In genomic region chr2:191217580-191217979, GRCh38 we compare ENCODE assay signal across 12 cellular contexts. TPM values are rescaled to one million over a fixed set of nuclear protein-coding genes. Genes with fewer than 3 reads are reported as not detected.
A peak's percentile ranks its signal among the peaks of the same experiment; 100 is the strongest.
DNase-seq lines count a peak whose midpoint lies in the region; ATAC-seq and TF ChIP-seq lines count a peak whose summit lies in the region.
"Had no signal": no experiment of that assay in that cellular context is flagged by ENCODE, and none has a peak within 500 bp of the region (broad histone marks: within the 10 kb centered on the region; RNA-seq: fewer than 3 reads in every experiment).

No MANE protein-coding gene starts in this region.

- no peaks in the 10 kb centered on the region; the same call in 1 of the 2 replicates for H3K9me3 ChIP-seq in PC-9 (ENCODE audit: insufficient read depth, low read depth)
- H3K9me3 ChIP-seq: gastroesophageal sphincter, uterus had no signal

- no peaks in the 10 kb centered on the region; the same call in 1 of the 2 replicates for H3K9me2 ChIP-seq in PC-9 (ENCODE audit: insufficient read depth)

- H3K4me2 ChIP-seq in PC-9: peak overlapping the region; percentile 43; the same call in 1 of the 2 replicates

- no peaks in the 10 kb centered on the region for H3K27me3 Mint-ChIP-seq in osteocyte (ENCODE audit: unreplicated experiment)
- H3K27me3 Mint-ChIP-seq in Calu3 (ENCODE audit: unreplicated experiment): no peaks in the 10 kb centered on the region
- H3K27me3 Mint-ChIP-seq: activated naive CD8-positive, alpha-beta T cell treated with anti-CD3 and anti-CD28 coated beads for 36 hours had no signal

- H3K27ac Mint-ChIP-seq in osteocyte (ENCODE audit: unreplicated experiment) (peak overlapping the region; percentile 12), Calu3 (ENCODE audit: unreplicated experiment) (no peak overlapping the region)
- H3K27ac Mint-ChIP-seq: activated naive CD8-positive, alpha-beta T cell treated with anti-CD3 and anti-CD28 coated beads for 36 hours had no signal

- intact Hi-C loops in PC-9 (cut with micrococcal nuclease; ENCODE audit: unreplicated experiment): no loop called here
- intact Hi-C loops in Calu3 (cut with micrococcal nuclease; ENCODE audit: unreplicated experiment): loop anchor here (5.0 kb wide), 1 partner anchor 270 kb away; no protein-coding TSS in a partner anchor

- no peaks in the 10 kb centered on the region for H3K27me3 ChIP-seq in PC-9 (ENCODE audit: insufficient read depth, low read depth)
- H3K27me3 ChIP-seq: gastroesophageal sphincter, uterus had no signal

- H3K79me2 ChIP-seq in PC-9 (ENCODE audit: low read depth): no peaks in the 10 kb centered on the region

- BruUV-seq in PC-9 (replicated peaks; lab: Mats Ljungman, UMichigan): no TSS peak
- no TSS peak for BruUV-seq in Calu3 (replicated peaks; lab: Mats Ljungman, UMichigan)

- H3K4me1 ChIP-seq in PC-9 (replicated peaks; ENCODE audit: insufficient read depth): peaks cover 43% of the 10 kb centered on the region
- H3K4me1 ChIP-seq: uterus had no signal

- DNase-seq in NCI-H510A treated with DMSO at 0.1 percent for 48 hours (lab: John Stamatoyannopoulos, UW) (peak; percentile 64), NCI-H510A (lab: John Stamatoyannopoulos, UW) (no peak), PC-9 (peak; percentile 14 to 68), osteocyte (ENCODE audit: extremely low spot score, unreplicated experiment) (no peak), ecto neural progenitor cell (ENCODE audit: low spot score) (no peak), Calu3 (no peak), NCI-H526 (lab: John Stamatoyannopoulos, UW) (no peak)
- DNase-seq: uterus had no signal

- peaks cover 25% of the 10 kb centered on the region for H3F3A ChIP-seq in PC-9 (ENCODE audit: insufficient read depth, low read depth)

- CTCF ChIA-PET in PC-9 (lab: Charles Lee): interaction anchor here (0.5 to 2.1 kb wide), 7 partner anchors 45 to 332 kb away, joined by 3 to 9 read pairs (median 4); no protein-coding TSS in a partner anchor
- CTCF ChIA-PET in Calu3 (lab: Charles Lee): interaction anchor here (0.6 to 1.9 kb wide), 6 partner anchors 28 to 335 kb away, joined by 3 to 8 read pairs (median 4); no protein-coding TSS in a partner anchor

- TF ChIP-seq CTCF in PC-9 (conservative IDR thresholded peaks at IDR 0.05): no peak
- TF ChIP-seq CTCF in osteocyte (IDR thresholded peaks at IDR 0.05): no peak
- no peak for TF ChIP-seq CTCF in Calu3 (IDR thresholded peaks at IDR 0.05; ENCODE audit: unreplicated experiment)

- H3K27ac ChIP-seq in PC-9: peak overlapping the region; percentile 94
- H3K27ac ChIP-seq: gastroesophageal sphincter, uterus had no signal

- peaks cover 4% of the 10 kb centered on the region for H3K9me3 Mint-ChIP-seq in osteocyte (ENCODE audit: unreplicated experiment)
- H3K9me3 Mint-ChIP-seq in Calu3 (ENCODE audit: low read depth, unreplicated experiment): peaks cover 4% of the 10 kb centered on the region

- no peak overlapping the region for H2AFZ ChIP-seq in PC-9

- H3K4me1 Mint-ChIP-seq in osteocyte (ENCODE audit: unreplicated experiment) (peaks cover 24% of the 10 kb centered on the region), Calu3 (ENCODE audit: low read depth, unreplicated experiment) (peaks cover 31% of the 10 kb centered on the region)

- POLR2A ChIA-PET in PC-9 (lab: Charles Lee; ENCODE audit: unreplicated experiment): interaction anchor here (0.6 to 0.7 kb wide), 2 partner anchors 463 to 1740 kb away, joined by 3 to 5 read pairs; no protein-coding TSS in a partner anchor

- no peaks in the 10 kb centered on the region for H3K36me3 ChIP-seq in PC-9 (ENCODE audit: low read depth)
- H3K36me3 ChIP-seq: gastroesophageal sphincter, uterus had no signal

- peak; percentile 30 for ATAC-seq in esophagus mucosa

- no peaks in the 10 kb centered on the region for H4K20me1 ChIP-seq in PC-9 (ENCODE audit: insufficient read depth)

- H3K4me3 Mint-ChIP-seq in osteocyte (ENCODE audit: unreplicated experiment): no peak overlapping the region
- no peak overlapping the region for H3K4me3 Mint-ChIP-seq in Calu3 (ENCODE audit: low read depth, unreplicated experiment)
- H3K4me3 Mint-ChIP-seq: activated naive CD8-positive, alpha-beta T cell treated with anti-CD3 and anti-CD28 coated beads for 36 hours had no signal

- peaks cover 3% of the 10 kb centered on the region for H3K36me3 Mint-ChIP-seq in osteocyte (ENCODE audit: unreplicated experiment)
- peaks cover 12% of the 10 kb centered on the region for H3K36me3 Mint-ChIP-seq in Calu3 (ENCODE audit: insufficient read depth, unreplicated experiment)

- H3K4me3 ChIP-seq in PC-9: no peak overlapping the region
- H3K4me3 ChIP-seq: gastroesophageal sphincter, GM12878, uterus had no signal

RNA-seq across cellular contexts. Expression of gene MYO1B, which starts 27.6 kb away (rescaled TPM):
- total RNA-seq in PC-9 (2021) (48.5 and 55.0 TPM in 2 replicates), esophagus mucosa (65.2 TPM), osteocyte (83.9 and 91.1 TPM in 2 replicates), Calu3 (2022) (56.7 and 64.5 TPM in 2 replicates)

Comparison
In these comparisons a context has a peak if more than half of its experiments do, and no peak if none do; other contexts are left out.
1. DNase-seq: peak in NCI-H510A treated with DMSO at 0.1 percent for 48 hours (single experiment) and PC-9 (2 of 2); none in NCI-H510A (single experiment), osteocyte (single experiment), ecto neural progenitor cell (single experiment), Calu3 (single experiment) and NCI-H526 (0 of 2).